23 cellular contexts compared by ENCODE assay signal in the genomic region with DNA sequence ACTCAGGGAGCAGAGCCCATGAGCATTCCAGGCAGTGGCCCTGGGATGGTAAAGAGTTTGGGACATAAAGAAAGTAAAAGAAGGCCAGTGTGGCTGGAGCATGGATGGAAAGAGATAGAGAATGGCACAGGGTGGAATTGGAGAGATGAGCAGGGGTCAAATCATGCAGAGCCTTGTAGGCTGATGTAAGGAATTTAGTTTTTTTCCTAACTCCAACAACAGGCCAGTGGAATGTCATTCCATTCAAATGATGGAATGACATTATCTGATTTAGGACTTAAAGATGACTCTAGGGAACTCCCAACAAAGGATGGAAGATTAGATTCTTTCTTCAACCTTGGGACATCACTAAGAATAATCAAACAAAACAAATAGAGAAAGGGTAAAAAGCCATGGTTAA. TPM values are rescaled to one million over a fixed set of nuclear protein-coding genes. Genes with fewer than 3 reads are reported as not detected.
DNase-seq lines count a peak whose midpoint lies in the region; ATAC-seq and TF ChIP-seq lines count a peak whose summit lies in the region.
"Had no signal": no experiment of that assay in that cellular context is flagged by ENCODE, and none has a peak within 500 bp of the region (broad histone marks: within the 10 kb centered on the region; RNA-seq: fewer than 3 reads in every experiment).

No MANE protein-coding gene starts in this region.

- H2AFZ ChIP-seq in IMR-90 (replicated peaks; ENCODE audit: low read length, poor library complexity) (peak overlapping the region; percentile 73), osteoblast (ENCODE audit: low read length) (no peak overlapping the region)

- in situ Hi-C loops in IMR-90 (cut with MboI; ENCODE audit: low sequenced_read_pairs), result no loop called here

- H3K9me3 Mint-ChIP-seq in Caco-2 (ENCODE audit: unreplicated experiment) (no peaks in the 10 kb centered on the region), endodermal cell (peaks cover 24% of the 10 kb centered on the region)
- H3K9me3 Mint-ChIP-seq: activated naive CD8-positive, alpha-beta T cell treated with anti-CD3 and anti-CD28 coated beads for 36 hours; activated T-helper 17 cell treated with anti-CD3 and anti-CD28 coated beads, Interleukin-2, amount 50 U/mL, for 72 hours; CD4-positive, alpha-beta memory T cell; naive thymus-derived CD4-positive, alpha-beta T cell had no signal

- no peak overlapping the region for H3K56ac ChIP-seq in IMR-90 (ENCODE audit: extremely low read depth, insufficient read depth, low read length)

- H3K36me3 ChIP-seq in Caco-2 (ENCODE audit: control insufficient read depth, insufficient read depth, low read length) (no peaks in the 10 kb centered on the region), IMR-90 (ENCODE audit: control insufficient read depth, insufficient read depth, low read length) (no peaks in the 10 kb centered on the region), endodermal cell (ENCODE audit: control insufficient read depth, insufficient read depth, low read length) (no peaks in the 10 kb centered on the region), osteoblast (ENCODE audit: insufficient read depth, low read length) (no peaks in the 10 kb centered on the region)
- H3K36me3 ChIP-seq: gastrocnemius medialis, ovary, vagina had no signal

- no peak overlapping the region for H2BK5ac ChIP-seq in IMR-90 (ENCODE audit: low read depth, low read length, poor library complexity, severe bottlenecking)

- peak in 1 of 2 experiments; percentile 48 for DNase-seq in Caco-2
- DNase-seq in IMR-90, result peak; percentile 47
- DNase-seq in endodermal cell, result no peak
- peak; percentile 89 for DNase-seq in osteoblast (ENCODE audit: insufficient read length, low spot score, missing footprints)
- DNase-seq in stimulated activated naive CD4-positive, alpha-beta T cell (lab: John Stamatoyannopoulos, UW), result no peak
- DNase-seq in HEK293T (ENCODE audit: extremely low spot score), result no peak
- no peak for DNase-seq in substantia nigra (lab: John Stamatoyannopoulos, UW)
- DNase-seq: activated naive CD8-positive, alpha-beta T cell treated with anti-CD3 and anti-CD28 coated beads for 36 hours; CD4-positive, alpha-beta memory T cell; DMS53; effector CD4-positive, alpha-beta T cell; gastrocnemius medialis; naive thymus-derived CD4-positive, alpha-beta T cell; NCI-H1092; NCI-H1930; NCI-H226; ovary; stimulated activated CD4-positive, alpha-beta T cell treated with anti-CD3 and anti-CD28 coated beads, Interleukin-15, amount 100 ng/mL, for 24 hours; T-helper 17 cell had no signal

- H3K79me2 ChIP-seq in osteoblast (ENCODE audit: insufficient read depth, low read length), result no peaks in the 10 kb centered on the region

- no peaks in the 10 kb centered on the region for H3K79me1 ChIP-seq in IMR-90 (ENCODE audit: low read depth in 1 of 2, low read length in 2 of 2)

- peak overlapping the region; percentile 16 for H3K4me3 Mint-ChIP-seq in Caco-2 (ENCODE audit: unreplicated experiment)
- H3K4me3 Mint-ChIP-seq in endodermal cell, result no peak overlapping the region
- H3K4me3 Mint-ChIP-seq: activated naive CD8-positive, alpha-beta T cell treated with anti-CD3 and anti-CD28 coated beads for 36 hours; activated T-helper 17 cell treated with anti-CD3 and anti-CD28 coated beads, Interleukin-2, amount 50 U/mL, for 72 hours; CD4-positive, alpha-beta memory T cell; naive thymus-derived CD4-positive, alpha-beta T cell; T-helper 17 cell had no signal

- no peak overlapping the region for H3K4me3 ChIP-seq in Caco-2 (ENCODE audit: low read depth, low read length)
- no peak overlapping the region for H3K4me3 ChIP-seq in IMR-90 (ENCODE audit: insufficient read depth, low read depth, low read length)
- peak overlapping the region; percentile 6 for H3K4me3 ChIP-seq in endodermal cell (ENCODE audit: low read length)
- H3K4me3 ChIP-seq in osteoblast (ENCODE audit: insufficient read depth, low read length), result no peak overlapping the region
- H3K4me3 ChIP-seq: gastrocnemius medialis, ovary, vagina had no signal

- dilution Hi-C loops in IMR-90 (cut with HindIII; ENCODE audit: low sequenced_read_pairs, unreplicated experiment), result no loop called here

- H4K8ac ChIP-seq in IMR-90 (ENCODE audit: low read depth in 2 of 2, low read length in 2 of 2), result peak overlapping the region in 1 of 2 experiments; percentile 51; a peak in 1 of 4 replicates

- H3K4me1 Mint-ChIP-seq in Caco-2 (ENCODE audit: low read depth, unreplicated experiment) (peaks cover 37% of the 10 kb centered on the region), endodermal cell (peaks cover 27% of the 10 kb centered on the region)
- H3K4me1 Mint-ChIP-seq: activated T-helper 17 cell treated with anti-CD3 and anti-CD28 coated beads, Interleukin-2, amount 50 U/mL, for 72 hours; CD4-positive, alpha-beta memory T cell had no signal

- H2BK20ac ChIP-seq in IMR-90 (ENCODE audit: low read depth, low read length), result peak overlapping the region; percentile 41; the same call in 1 of the 2 replicates

- H3K9ac ChIP-seq in IMR-90 (ENCODE audit: low read depth, low read length), result no peak overlapping the region
- peak overlapping the region; percentile 77 for H3K9ac ChIP-seq in endodermal cell (ENCODE audit: extremely low read depth, low read length, poor library complexity, severe bottlenecking)

- CTCF ChIA-PET in Caco-2 (lab: Charles Lee), result interaction anchor here (0.7 to 1.6 kb wide), 5 partner anchors 12 to 58 kb away, joined by 3 to 7 read pairs (median 5); a partner anchor contains a TSS
- CTCF ChIA-PET in IMR-90 (lab: Yijun Ruan, JAX), result no interaction called here
- CTCF ChIA-PET in HEK293T (lab: Yijun Ruan, JAX), result interaction anchor here (1.8 to 2.7 kb wide), 2 partner anchors 10 to 46 kb away, joined by 8 to 11 read pairs; no protein-coding TSS in a partner anchor

- peaks cover 5% of the 10 kb centered on the region for H3K9me1 ChIP-seq in IMR-90 (ENCODE audit: insufficient read depth, low read length)

- H2BK15ac ChIP-seq in IMR-90 (ENCODE audit: low read depth, low read length), result peak overlapping the region; percentile 12; the same call in 1 of the 3 replicates

- peak overlapping the region; percentile 73 for H3K27ac Mint-ChIP-seq in Caco-2 (ENCODE audit: unreplicated experiment)
- peak overlapping the region; percentile 95 for H3K27ac Mint-ChIP-seq in endodermal cell
- H3K27ac Mint-ChIP-seq: activated naive CD8-positive, alpha-beta T cell treated with anti-CD3 and anti-CD28 coated beads for 36 hours; activated T-helper 17 cell treated with anti-CD3 and anti-CD28 coated beads, Interleukin-2, amount 50 U/mL, for 72 hours; naive thymus-derived CD4-positive, alpha-beta T cell; T-helper 17 cell had no signal

- no peak for TF ChIP-seq RAD21 in IMR-90 (IDR thresholded peaks at IDR 0.05; ENCODE audit: low read length)

- H3K18ac ChIP-seq in IMR-90 (ENCODE audit: low read depth, low read length), result peak overlapping the region; percentile 24; the same call in 1 of the 2 replicates

- H3K27me3 Mint-ChIP-seq in Caco-2 (ENCODE audit: insufficient read depth, unreplicated experiment) (no peaks in the 10 kb centered on the region), endodermal cell (ENCODE audit: insufficient read depth) (no peaks in the 10 kb centered on the region)

- no peaks in the 10 kb centered on the region for H4K20me1 ChIP-seq in IMR-90 (ENCODE audit: insufficient read depth, low read length)
- no peaks in the 10 kb centered on the region for H4K20me1 ChIP-seq in osteoblast (ENCODE audit: insufficient read depth, low read length)

- POLR2A ChIA-PET in Caco-2 (lab: Charles Lee), result interaction anchor here (0.6 to 2.8 kb wide), 5 partner anchors 34 to 56 kb away, joined by 3 to 25 read pairs (median 4); a partner anchor contains a TSS
- POLR2A ChIA-PET in IMR-90 (lab: Charles Lee; ENCODE audit: unreplicated experiment), result no interaction called here
- POLR2A ChIA-PET in HEK293T (lab: Yijun Ruan, JAX), result interaction anchor here (0.9 to 3.9 kb wide), 3 partner anchors 34 to 56 kb away, joined by 3 to 20 read pairs (median 15); a partner anchor contains a TSS

- no peak overlapping the region for H3K14ac ChIP-seq in IMR-90 (replicated peaks; ENCODE audit: low read depth, low read length)

- H3K27ac ChIP-seq in IMR-90 (ENCODE audit: insufficient read depth, low read length), result peak overlapping the region; percentile 5; the same call in 1 of the 2 replicates
- peak overlapping the region; percentile 67 for H3K27ac ChIP-seq in endodermal cell (ENCODE audit: low read depth, low read length)
- no peak overlapping the region for H3K27ac ChIP-seq in osteoblast (ENCODE audit: low read depth, low read length)
- no peak overlapping the region for H3K27ac ChIP-seq in substantia nigra (ENCODE audit: low read depth, low read length, poor library complexity, severe bottlenecking)
- H3K27ac ChIP-seq: gastrocnemius medialis, ovary, vagina had no signal

- H3K4me2 ChIP-seq in IMR-90 (ENCODE audit: low read depth, low read length) (no peak overlapping the region), osteoblast (ENCODE audit: insufficient read depth, low read length) (peak overlapping the region; percentile 6)

- no peaks in the 10 kb centered on the region for H3K27me3 ChIP-seq in Caco-2 (replicated peaks; ENCODE audit: control insufficient read depth, insufficient read depth, low read length)
- no peaks in the 10 kb centered on the region for H3K27me3 ChIP-seq in IMR-90 (ENCODE audit: control insufficient read depth, insufficient read depth, low read length)
- no peaks in the 10 kb centered on the region for H3K27me3 ChIP-seq in endodermal cell (ENCODE audit: control insufficient read depth, insufficient read depth, low read length, poor library complexity, severe bottlenecking)
- no peaks in the 10 kb centered on the region for H3K27me3 ChIP-seq in osteoblast (ENCODE audit: insufficient read depth, low read length)
- H3K27me3 ChIP-seq: ovary, vagina had no signal

- no peak for TF ChIP-seq CTCF in Caco-2 (IDR thresholded peaks at IDR 0.05; ENCODE audit: insufficient read depth in 1 of 2, low read depth in 1 of 2, low read length in 1 of 2, severe bottlenecking in 1 of 2, unreplicated experiment in 1 of 2)
- no peak for TF ChIP-seq CTCF in IMR-90 (conservative IDR thresholded peaks at IDR 0.05; ENCODE audit: low read depth, low read length)
- no peak for TF ChIP-seq CTCF in endodermal cell (conservative IDR thresholded peaks at IDR 0.05)
- TF ChIP-seq CTCF in osteoblast (IDR thresholded peaks at IDR 0.05; ENCODE audit: extremely low read depth, low read depth, low read length), result no peak

- peaks cover 60% of the 10 kb centered on the region for H3K4me1 ChIP-seq in Caco-2
- peaks cover 12% of the 10 kb centered on the region for H3K4me1 ChIP-seq in IMR-90 (ENCODE audit: control insufficient read depth, insufficient read depth, low read length)
- peaks cover 13% of the 10 kb centered on the region for H3K4me1 ChIP-seq in endodermal cell (ENCODE audit: control insufficient read depth, insufficient read depth, low read length)
- H3K4me1 ChIP-seq in osteoblast (ENCODE audit: insufficient read depth, low read length), result peaks cover 16% of the 10 kb centered on the region
- H3K4me1 ChIP-seq: gastrocnemius medialis had no signal

- H2AK9ac ChIP-seq in IMR-90 (replicated peaks; ENCODE audit: low read depth, low read length, poor library complexity), result no peak overlapping the region

- H3K4ac ChIP-seq in IMR-90 (ENCODE audit: low read depth, low read length), result peak overlapping the region; percentile 73

- peak; percentile 88 for ATAC-seq in IMR-90 (ENCODE audit: low read depth)
- ATAC-seq in GM18520 (IDR thresholded peaks at IDR 0.05; ENCODE audit: unreplicated experiment), result no peak
- ATAC-seq: activated T-helper 17 cell treated with anti-CD3 and anti-CD28 coated beads, Interleukin-2, amount 50 U/mL, for 72 hours; gastrocnemius medialis; naive thymus-derived CD4-positive, alpha-beta T cell; T-helper 17 cell had no signal

- intact Hi-C loops in Caco-2 (cut with micrococcal nuclease; ENCODE audit: unreplicated experiment), result loop anchor here (1.0 to 5.0 kb wide), 2 partner anchors 12 to 94 kb away; a partner anchor contains a TSS
- intact Hi-C loops in IMR-90 (cut with micrococcal nuclease), result no loop called here

- no peak for TF ChIP-seq POLR2A in IMR-90 (IDR thresholded peaks at IDR 0.05; ENCODE audit: low read depth, low read length)

- 0 out of 2 replicates have a peak overlapping the region, but pooled peaks have one; percentile 57 for H3K23ac ChIP-seq in IMR-90 (ENCODE audit: low read depth, low read length)

- H4K5ac ChIP-seq in IMR-90 (ENCODE audit: low read depth, low read length), result peak overlapping the region; percentile 49; the same call in 1 of the 2 replicates

- H2BK120ac ChIP-seq in IMR-90 (ENCODE audit: low read depth, low read length), result peak overlapping the region; percentile 79

- H3K36me3 Mint-ChIP-seq in Caco-2 (ENCODE audit: insufficient read depth, unreplicated experiment) (peaks cover 20% of the 10 kb centered on the region), endodermal cell (ENCODE audit: low read depth) (peaks cover 3% of the 10 kb centered on the region)
- H3K36me3 Mint-ChIP-seq: activated naive CD8-positive, alpha-beta T cell treated with anti-CD3 and anti-CD28 coated beads for 36 hours; CD4-positive, alpha-beta memory T cell; naive thymus-derived CD4-positive, alpha-beta T cell had no signal

- H2AK5ac ChIP-seq in IMR-90 (ENCODE audit: low read depth, low read length), result 0 out of 2 replicates have a peak overlapping the region, but pooled peaks have one; percentile 11

- H3K9me3 ChIP-seq in Caco-2, result no peaks in the 10 kb centered on the region
- no peaks in the 10 kb centered on the region for H3K9me3 ChIP-seq in IMR-90 (ENCODE audit: control insufficient read depth, insufficient read depth, low read length)
- peaks cover 8% of the 10 kb centered on the region for H3K9me3 ChIP-seq in endodermal cell (ENCODE audit: control insufficient read depth, low read length)
- H3K9me3 ChIP-seq in osteoblast (ENCODE audit: low read depth, low read length), result no peaks in the 10 kb centered on the region
- H3K9me3 ChIP-seq: gastrocnemius medialis, ovary, vagina had no signal

- BruUV-seq in Caco-2 (replicated peaks; lab: Mats Ljungman, UMichigan) (no TSS peak), IMR-90 (replicated peaks; lab: Mats Ljungman, UMichigan) (no TSS peak)

- peak overlapping the region; percentile 61 for H4K91ac ChIP-seq in IMR-90 (ENCODE audit: insufficient read depth, low read depth, low read length)

RNA-seq across cellular contexts. Expression of a gene that starts 12.8 kb away (rescaled TPM):
- total RNA-seq in Caco-2 (2022) (2.4 and 3.0 TPM in 2 replicates), IMR-90 (2012; rRNA removed) (3.6 and 4.4 TPM in 2 replicates), endodermal cell (1 to 10 TPM in 1 of 2 donors, under 1 TPM in 1; 0.92 to 3.1 TPM), osteoblast (1.8 and 2.1 TPM in 2 replicates)
- polyA plus RNA-seq in IMR-90 (2012; rRNA removed), result 7.9 and 9.5 TPM in 2 replicates
- polyA plus RNA-seq in IMR-90 (2012; cell fraction: cytosol; rRNA removed), result 6.2 and 11.3 TPM in 2 replicates
- 5.1 TPM in 2 replicates for polyA plus RNA-seq in IMR-90 (2012; cell fraction: nucleus; rRNA removed; ENCODE audit: low replicate concordance)
- not detected for polyA plus RNA-seq in endodermal cell (2013, experiment 1 of 2)
- not detected for polyA plus RNA-seq in endodermal cell (2013, experiment 2 of 2)
- total RNA-seq: cerebellum had no signal
- polyA plus RNA-seq: naive thymus-derived CD4-positive, alpha-beta T cell had no signal

RNA-seq across cellular contexts. Expression of a gene that starts 29.4 kb away (rescaled TPM):
- total RNA-seq in Caco-2 (2022) (0.61 and 0.84 TPM in 2 replicates), IMR-90 (2012; rRNA removed) (1.4 and 2.9 TPM in 2 replicates), endodermal cell (not detected), osteoblast (4.4 and 7.6 TPM in 2 replicates)
- 4.5 and 6.2 TPM in 2 replicates for polyA plus RNA-seq in IMR-90 (2012; rRNA removed)
- 5.1 and 8.9 TPM in 2 replicates for polyA plus RNA-seq in IMR-90 (2012; cell fraction: cytosol; rRNA removed)
- polyA plus RNA-seq in IMR-90 (2012; cell fraction: nucleus; rRNA removed; ENCODE audit: low replicate concordance), result 3.3 and 5.1 TPM in 2 replicates
- polyA plus RNA-seq in endodermal cell (2013, experiment 1 of 2), result 0.46 TPM
- 0.58 TPM for polyA plus RNA-seq in endodermal cell (2013, experiment 2 of 2)
- total RNA-seq: activated naive CD8-positive, alpha-beta T cell treated with anti-CD3 and anti-CD28 coated beads for 36 hours; activated T-helper 17 cell treated with anti-CD3 and anti-CD28 coated beads, Interleukin-2, amount 50 U/mL, for 72 hours; CD4-positive, alpha-beta memory T cell; cerebellum; naive thymus-derived CD4-positive, alpha-beta T cell; T-helper 17 cell had no signal
- polyA plus RNA-seq: CD4-positive, alpha-beta memory T cell; naive thymus-derived CD4-positive, alpha-beta T cell had no signal

RNA-seq across cellular contexts. Expression of a gene that starts 32.9 kb away (rescaled TPM):
- total RNA-seq in Caco-2 (2022) (53.6 and 54.4 TPM in 2 replicates), IMR-90 (2012; rRNA removed) (5.6 and 7.5 TPM in 2 replicates), endodermal cell (1 to 10 TPM; 4.9 to 6.2 TPM), osteoblast (21.5 and 63.0 TPM in 2 replicates)
- 15.0 and 16.6 TPM in 2 replicates for polyA plus RNA-seq in IMR-90 (2012; rRNA removed)
- polyA plus RNA-seq in IMR-90 (2012; cell fraction: cytosol; rRNA removed), result 17.1 and 25.7 TPM in 2 replicates
- 3.3 and 5.2 TPM in 2 replicates for polyA plus RNA-seq in IMR-90 (2012; cell fraction: nucleus; rRNA removed; ENCODE audit: low replicate concordance)
- polyA plus RNA-seq in endodermal cell (2013, experiment 1 of 2), result 24.8 TPM
- polyA plus RNA-seq in endodermal cell (2013, experiment 2 of 2), result 24.1 TPM

RNA-seq across cellular contexts. Expression of a gene that starts 34.4 kb away (rescaled TPM):
- total RNA-seq in Caco-2 (2022), result 220 and 243 TPM in 2 replicates
- total RNA-seq in IMR-90 (2012; rRNA removed), result 201 and 226 TPM in 2 replicates
- polyA plus RNA-seq in IMR-90 (2012; rRNA removed), result 515 and 543 TPM in 2 replicates
- 348 and 533 TPM in 2 replicates for polyA plus RNA-seq in IMR-90 (2012; cell fraction: cytosol; rRNA removed)
- 129 and 138 TPM in 2 replicates for polyA plus RNA-seq in IMR-90 (2012; cell fraction: nucleus; rRNA removed; ENCODE audit: low replicate concordance)
- total RNA-seq in endodermal cell, result 100 to 1,000 TPM; 149 to 152 TPM
- polyA plus RNA-seq in endodermal cell (2013, experiment 1 of 2), result 79.3 TPM
- polyA plus RNA-seq in endodermal cell (2013, experiment 2 of 2), result 84.9 TPM
- total RNA-seq in osteoblast, result 160 and 190 TPM in 2 replicates
- total RNA-seq: activated naive CD8-positive, alpha-beta T cell treated with anti-CD3 and anti-CD28 coated beads for 36 hours; activated T-helper 17 cell treated with anti-CD3 and anti-CD28 coated beads, Interleukin-2, amount 50 U/mL, for 72 hours; CD4-positive, alpha-beta memory T cell; naive thymus-derived CD4-positive, alpha-beta T cell; T-helper 17 cell had no signal
- polyA plus RNA-seq: CD4-positive, alpha-beta memory T cell; naive thymus-derived CD4-positive, alpha-beta T cell had no signal

RNA-seq across cellular contexts. Expression of a gene that starts 37.6 kb away (rescaled TPM):
- total RNA-seq in Caco-2 (2022) (510 and 624 TPM in 2 replicates), IMR-90 (2012; rRNA removed) (not detected in 2 replicates), endodermal cell (100 to 1,000 TPM in 1 of 2 donors, 10 to 100 TPM in 1; 53.8 to 119 TPM), osteoblast (0.36 TPM in 1 of 2 replicates, not detected in the other)
- 0.10 and 0.14 TPM in 2 replicates for polyA plus RNA-seq in IMR-90 (2012; rRNA removed)
- polyA plus RNA-seq in IMR-90 (2012; cell fraction: cytosol; rRNA removed), result 0.13 and 0.16 TPM in 2 replicates
- 0.22 and 0.63 TPM in 2 replicates for polyA plus RNA-seq in IMR-90 (2012; cell fraction: nucleus; rRNA removed; ENCODE audit: low replicate concordance)
- polyA plus RNA-seq in endodermal cell (2013, experiment 1 of 2), result 1.4 TPM
- polyA plus RNA-seq in endodermal cell (2013, experiment 2 of 2), result 0.54 TPM
- total RNA-seq: activated naive CD8-positive, alpha-beta T cell treated with anti-CD3 and anti-CD28 coated beads for 36 hours; CD4-positive, alpha-beta memory T cell; cerebellum; naive thymus-derived CD4-positive, alpha-beta T cell; T-helper 17 cell had no signal
- polyA plus RNA-seq: CD4-positive, alpha-beta memory T cell; naive thymus-derived CD4-positive, alpha-beta T cell had no signal

Comparison
In these comparisons a context has a peak if more than half of its experiments do, and no peak if none do; other contexts are left out.
1. DNase-seq: peak in IMR-90 (single experiment) and osteoblast (single experiment); none in endodermal cell (single experiment), stimulated activated naive CD4-positive, alpha-beta T cell (0 of 6), HEK293T (single experiment) and substantia nigra (0 of 49).
2. H3K27ac ChIP-seq: peak in IMR-90 (single experiment) and endodermal cell (single experiment); none in osteoblast (single experiment) and substantia nigra (single experiment).